1 cellular context compared by ENCODE assay signal in genomic region chr12:10354502-10354901, GRCh38.
TF ChIP-seq lines count a peak whose summit lies in the region.

No MANE protein-coding gene starts in this region.

TF ChIP-seq in WTC11, 78 proteins besides CTCF, POLR2A, EP300 and RAD21 (continued from another document):
- TF ChIP-seq ATF6 (CRISPR knock-in tag; IDR thresholded peaks at IDR 0.05) (no peak), JAZF1 (CRISPR knock-in tag; IDR thresholded peaks at IDR 0.05) (no peak), ZNF281 (CRISPR knock-in tag; IDR thresholded peaks at IDR 0.05) (no peak), E2F5 (CRISPR knock-in tag; IDR thresholded peaks at IDR 0.05) (no peak), AR (CRISPR knock-in tag; IDR thresholded peaks at IDR 0.05) (no peak), TCF7 (CRISPR knock-in tag; IDR thresholded peaks at IDR 0.05; ENCODE audit: low read depth) (no peak), ELF4 (CRISPR knock-in tag; IDR thresholded peaks at IDR 0.05; ENCODE audit: low read depth) (no peak), ZNF532 (CRISPR knock-in tag; IDR thresholded peaks at IDR 0.05; ENCODE audit: borderline replicate concordance) (no peak), IRF1 (CRISPR knock-in tag; IDR thresholded peaks at IDR 0.05) (no peak), CREM (CRISPR knock-in tag; IDR thresholded peaks at IDR 0.05) (no peak), EMX1 (CRISPR knock-in tag; IDR thresholded peaks at IDR 0.05) (no peak), USF1 (CRISPR knock-in tag; IDR thresholded peaks at IDR 0.05) (no peak), ZNF263 (CRISPR knock-in tag; IDR thresholded peaks at IDR 0.05; ENCODE audit: low read depth) (no peak), ZNF671 (CRISPR knock-in tag; IDR thresholded peaks at IDR 0.05) (no peak)
